In genomic region chr10:97154789-97155188, GRCh38 we compare ENCODE assay signal across 15 cellular contexts. TPM values are rescaled to one million over a fixed set of nuclear protein-coding genes. Genes with fewer than 3 reads are reported as not detected.
DNase-seq lines count a peak whose midpoint lies in the region; ATAC-seq, FAIRE-seq and TF ChIP-seq lines count a peak whose summit lies in the region.
"Had no signal": no experiment of that assay in that cellular context is flagged by ENCODE, and none has a peak within 500 bp of the region (broad histone marks: within the 10 kb centered on the region; RNA-seq: fewer than 3 reads in every experiment).

No MANE protein-coding gene starts in this region.

- no peak for TF ChIP-seq CTCF in NB4 (IDR thresholded peaks at IDR 0.05; ENCODE audit: low read depth, low read length)
- TF ChIP-seq CTCF in kidney (IDR thresholded peaks at IDR 0.05; ENCODE audit: borderline replicate concordance, extremely low read depth, insufficient read depth): no peak
- no peak for TF ChIP-seq CTCF in adrenal gland (IDR thresholded peaks at IDR 0.05)
- TF ChIP-seq CTCF in right lobe of liver (IDR thresholded peaks at IDR 0.05): no peak

- H3K27ac ChIP-seq in kidney (ENCODE audit: low read depth in 2 of 2, low read length in 2 of 2) (no peak overlapping the region), adrenal gland (no peak overlapping the region), right lobe of liver (no peak overlapping the region)
- H3K27ac ChIP-seq: C4-2B, SJSA1 had no signal

- H3K27me3 ChIP-seq in adrenal gland (no peaks in the 10 kb centered on the region), right lobe of liver (no peaks in the 10 kb centered on the region)

- H3K4me1 ChIP-seq in kidney (ENCODE audit: control insufficient read depth in 1 of 2, insufficient read depth in 1 of 2, low read depth in 1 of 2, low read length in 2 of 2): no peaks in the 10 kb centered on the region
- no peaks in the 10 kb centered on the region for H3K4me1 ChIP-seq in adrenal gland (replicated peaks in 1 of 2)
- no peaks in the 10 kb centered on the region for H3K4me1 ChIP-seq in right lobe of liver
- H3K4me1 ChIP-seq: HAP-1, SJSA1 had no signal

- intact Hi-C loops in kidney (cut with DNase I) (no loop called here), adrenal gland (cut with DNase I) (no loop called here), right lobe of liver (cut with DNase I) (no loop called here)

- FAIRE-seq in GM12892 (lab: Jason Lieb, UNC) (peak; percentile 33), kidney (lab: Jason Lieb, UNC) (no peak)

- no peaks in the 10 kb centered on the region for H3K9me3 ChIP-seq in kidney (ENCODE audit: control insufficient read depth in 1 of 2, low read length in 2 of 2)
- H3K9me3 ChIP-seq in adrenal gland (replicated peaks in 1 of 3): no peaks in the 10 kb centered on the region
- H3K9me3 ChIP-seq in right lobe of liver: no peaks in the 10 kb centered on the region
- H3K9me3 ChIP-seq: HAP-1, SJSA1 had no signal

- 57 to 83% (median 76%) methylated on average over 4 of the region's 4 CpGs for WGBS in adrenal gland, 4 donors
- WGBS in right lobe of liver (ENCODE audit: insufficient coverage, low coverage, low lambda C conversion rate, missing lambda C conversion rate): 68% methylated on average over 4 of the region's 4 CpGs

- TF ChIP-seq POLR2A in GM12892 (IDR thresholded peaks at IDR 0.05; ENCODE audit: low read depth, low read length) (no peak), NB4 (IDR thresholded peaks at IDR 0.05; ENCODE audit: extremely low read depth, insufficient read length) (no peak), adrenal gland (IDR thresholded peaks at IDR 0.05) (no peak), right lobe of liver (IDR thresholded peaks at IDR 0.05) (no peak)

- H3K9ac ChIP-seq in kidney (ENCODE audit: low read length in 2 of 2): no peak overlapping the region

- H3K4me3 ChIP-seq in NB4 (ENCODE audit: low read depth, low read length): no peak overlapping the region
- no peak overlapping the region for H3K4me3 ChIP-seq in kidney (ENCODE audit: low read length in 2 of 2)
- H3K4me3 ChIP-seq in adrenal gland: no peak overlapping the region
- H3K4me3 ChIP-seq in right lobe of liver: no peak overlapping the region
- H3K4me3 ChIP-seq: HAP-1, SJSA1 had no signal

- H3K36me3 ChIP-seq in kidney (ENCODE audit: control insufficient read depth in 1 of 2, insufficient read depth in 2 of 2, low read length in 2 of 2) (no peaks in the 10 kb centered on the region), adrenal gland (replicated peaks in 1 of 2) (no peaks in the 10 kb centered on the region), right lobe of liver (no peaks in the 10 kb centered on the region)
- H3K36me3 ChIP-seq: HAP-1, SJSA1 had no signal

- ATAC-seq in right lobe of liver: no peak

- DNase-seq in GM12892 (ENCODE audit: insufficient read length) (no peak), NB4 (ENCODE audit: low read depth) (peak; percentile 71), SHP77 treated with DMSO at 0.1 percent for 48 hours (lab: John Stamatoyannopoulos, UW) (peak; percentile 50), kidney (peak; percentile 43), adrenal gland (no peak), NK-92 (lab: John Stamatoyannopoulos, UW; ENCODE audit: unreplicated experiment) (no peak), right lobe of liver (no peak)
- DNase-seq: EL, NCI-H1105 treated with DMSO at 0.1 percent for 48 hours, NCI-H1694 treated with DMSO at 0.1 percent for 48 hours, T-helper 2 cell had no signal

RNA-seq across cellular contexts. Expression of gene SLIT1, which starts 31.0 kb away (rescaled TPM):
- 0.40 TPM for polyA plus RNA-seq in GM12892 (2012; ENCODE audit: missing spikeins)
- 0.35 TPM for total RNA-seq in kidney
- 0.06 TPM for polyA plus RNA-seq in kidney (ENCODE audit: insufficient read depth, low read depth, low replicate concordance)
- under 1 TPM; 0.06 to 0.65 (median 0.13) TPM for total RNA-seq in adrenal gland
- polyA plus RNA-seq in adrenal gland: under 1 TPM; 0.05 to 0.24 (median 0.24) TPM
- total RNA-seq in right lobe of liver: under 1 TPM in 5 of 6 experiments, not detected in 1; 0.04 to 0.29 (median 0.12) TPM
- total RNA-seq: M059J, SJSA1 had no signal

Comparison
In these comparisons a context has a peak if more than half of its experiments do, and no peak if none do; other contexts are left out.
1. DNase-seq: peak in NB4 (single experiment), SHP77 treated with DMSO at 0.1 percent for 48 hours (single experiment) and kidney (single experiment); none in GM12892 (single experiment), adrenal gland (0 of 7), NK-92 (single experiment) and right lobe of liver (0 of 3).